Comparison of ENCODE assay signal across 1 cellular context in genomic region chr12:49636574-49636973, GRCh38.
TF ChIP-seq lines count a peak whose summit lies in the region.

No MANE protein-coding gene starts in this region.

TF ChIP-seq in IMR-90, 13 proteins besides CTCF, POLR2A, EP300 and RAD21:
- TF ChIP-seq RFX5 (IDR thresholded peaks at IDR 0.05; ENCODE audit: low read depth, low read length) (no peak), BHLHE40 (IDR thresholded peaks at IDR 0.05; ENCODE audit: low read depth, low read length) (no peak), SMC3 (IDR thresholded peaks at IDR 0.05; ENCODE audit: low read depth, low read length) (no peak), MAZ (IDR thresholded peaks at IDR 0.05; ENCODE audit: borderline replicate concordance, low read depth, low read length) (no peak), FOS (IDR thresholded peaks at IDR 0.05; ENCODE audit: low read depth, low read length) (no peak), CHD1 (IDR thresholded peaks at IDR 0.05; ENCODE audit: low read depth, low read length) (no peak), NFE2L2 (IDR thresholded peaks at IDR 0.05; ENCODE audit: low read depth, low read length) (no peak), CEBPB (IDR thresholded peaks at IDR 0.05; ENCODE audit: low read depth, low read length) (no peak), MXI1 (IDR thresholded peaks at IDR 0.05; ENCODE audit: borderline replicate concordance, low read depth, low read length) (no peak), MAFK (IDR thresholded peaks at IDR 0.05; ENCODE audit: low read depth, low read length) (no peak), RCOR1 (IDR thresholded peaks at IDR 0.05; ENCODE audit: insufficient replicate concordance, low read length) (no peak), ELK1 (IDR thresholded peaks at IDR 0.05; ENCODE audit: borderline replicate concordance, low read depth, low read length) (no peak), USF2 (IDR thresholded peaks at IDR 0.05; ENCODE audit: low read depth, low read length) (no peak)
TF ChIP-seq in IMR-90: peak in this region for 0.
